In genomic region chr19:14528419-14529253, GRCh38 we compare ENCODE assay signal across 8 cellular contexts. TPM values are rescaled to one million over a fixed set of nuclear protein-coding genes. Genes with fewer than 3 reads are reported as not detected.
DNase-seq lines count a peak whose midpoint lies in the region; ATAC-seq and TF ChIP-seq lines count a peak whose summit lies in the region.

No MANE protein-coding gene starts in this region.

- no peak for TF ChIP-seq RAD21 in HCT116 (IDR thresholded peaks at IDR 0.05; ENCODE audit: low read depth)

- H3K27ac ChIP-seq in HCT116 (ENCODE audit: low read depth, low read length) (peak overlapping the region; percentile 39; the same call in 1 of the 2 replicates), VCaP (peak overlapping the region; percentile 88; the same call in 1 of the 2 replicates), gastroesophageal sphincter (peak overlapping the region in 3 of 4 donors; percentile 72 to 96 (median 95)), skeletal muscle tissue (ENCODE audit: low read depth, low read length) (peak overlapping the region; percentile 70)

- RAD21 ChIA-PET in HCT116 (lab: Charles Lee; ENCODE audit: low non-redundant PET in 1 of 2, low total read pairs in 2 of 2, uncharacterized antibody in 2 of 2, unreplicated experiment in 2 of 2): no interaction called here

- CTCF ChIA-PET in HCT116 (lab: Charles Lee): no interaction called here

- DNase-seq in HCT116 (ENCODE audit: low read depth, low spot score): no peak
- no peak for DNase-seq in omental fat pad (ENCODE audit: low spot score)
- DNase-seq in Kasumi-1 (lab: John Stamatoyannopoulos, UW): no peak

- intact Hi-C loops in HCT116 (cut with micrococcal nuclease): no loop called here

- POLR2A ChIA-PET in HCT116 (lab: Charles Lee): interaction anchor here (1.0 to 2.2 kb wide), 2 partner anchors 9 to 15 kb away, joined by 3 to 9 read pairs; partner anchors contain the start of gene DNAJB1

- TF ChIP-seq POLR2A in HCT116 (IDR thresholded peaks at IDR 0.05; ENCODE audit: borderline replicate concordance, extremely low read depth, insufficient read depth, insufficient read length) (no peak), gastroesophageal sphincter (IDR thresholded peaks at IDR 0.05) (no peak)

- H3K36me3 ChIP-seq in HCT116 (ENCODE audit: control insufficient read depth in 1 of 2, insufficient read depth in 2 of 2, low read length in 2 of 2) (0 out of 4 replicates have a peak, but pooled peaks cover 0 to 2% of the 10 kb centered on the region in 2 experiments), gastroesophageal sphincter (no peaks in the 10 kb centered on the region), skeletal muscle tissue (ENCODE audit: control insufficient read depth in 3 of 3, insufficient read depth in 3 of 3, low read length in 3 of 3) (peaks cover 2 to 11% (median 6%) of the 10 kb centered on the region in 3 donors)

- H3K27me3 ChIP-seq in HCT116 (ENCODE audit: insufficient read depth, low read length) (no peaks in the 10 kb centered on the region), gastroesophageal sphincter (no peaks in the 10 kb centered on the region), skeletal muscle tissue (ENCODE audit: control insufficient read depth in 3 of 3, insufficient read depth in 3 of 3, low read length in 3 of 3) (no peaks in the 10 kb centered on the region)

- H3K9me3 ChIP-seq in HCT116 (ENCODE audit: control insufficient read depth in 1 of 2, insufficient read depth in 1 of 2, low read depth in 1 of 2, low read length in 2 of 2) (no peaks in the 10 kb centered on the region), gastroesophageal sphincter (no peaks in the 10 kb centered on the region), skeletal muscle tissue (ENCODE audit: control insufficient read depth in 3 of 3, low read length in 3 of 3) (no peaks in the 10 kb centered on the region)

- 17 to 20% methylated on average over 16 to 24 of the region's 39 CpGs for WGBS in gastroesophageal sphincter (ENCODE audit: low coverage in 1 of 2), 2 donors

- H3K79me2 ChIP-seq in HCT116 (ENCODE audit: insufficient read depth, low read length): peaks cover 41% of the 10 kb centered on the region

- no peak for TF ChIP-seq EP300 in gastroesophageal sphincter (IDR thresholded peaks at IDR 0.05)

- H3K4me3 ChIP-seq in HCT116 (replicated peaks in 1 of 2; ENCODE audit: low read depth in 1 of 2, low read length in 2 of 2) (peak overlapping the region; percentile 48 to 59), gastroesophageal sphincter (peak overlapping the region; percentile 43 to 82), skeletal muscle tissue (ENCODE audit: low read length in 3 of 3) (peak overlapping the region; percentile 38 to 99 (median 65))

- peaks cover 11 to 43% of the 10 kb centered on the region in 2 experiments for H3K4me1 ChIP-seq in HCT116 (ENCODE audit: control insufficient read depth in 1 of 2, insufficient read depth in 2 of 2, low read length in 2 of 2)
- H3K4me1 ChIP-seq in gastroesophageal sphincter: peaks cover 0 to 37% (median 10%) of the 10 kb centered on the region in 3 donors
- H3K4me1 ChIP-seq in skeletal muscle tissue (ENCODE audit: control insufficient read depth in 3 of 3, insufficient read depth in 3 of 3, low read length in 3 of 3): peaks cover 22 to 35% (median 29%) of the 10 kb centered on the region in 3 donors

- no TSS peak for BruUV-seq in HCT116 (replicated peaks; lab: Mats Ljungman, UMichigan)

- 0 out of 2 replicates have a peak, but pooled peaks cover 5% of the 10 kb centered on the region for H4K20me1 ChIP-seq in HCT116 (ENCODE audit: insufficient read depth)

- no peaks in the 10 kb centered on the region for H3K9me2 ChIP-seq in HCT116 (ENCODE audit: insufficient read depth)

- H3K9ac ChIP-seq in HCT116 (ENCODE audit: low read length) (peak overlapping the region; percentile 60), skeletal muscle tissue (ENCODE audit: low read depth in 1 of 3, low read length in 3 of 3) (peak overlapping the region in 2 of 3 donors; percentile 50 to 57)

- no peak for TF ChIP-seq CTCF in HCT116 (IDR thresholded peaks at IDR 0.05 in 2 of 3, conservative IDR thresholded peaks at IDR 0.05 in 1 of 3; ENCODE audit: borderline replicate concordance in 1 of 3, insufficient read depth in 1 of 3, low read depth in 2 of 3, low read length in 2 of 3)
- no peak for TF ChIP-seq CTCF in VCaP (conservative IDR thresholded peaks at IDR 0.05)
- no peak for TF ChIP-seq CTCF in gastroesophageal sphincter (IDR thresholded peaks at IDR 0.05)
- no peak for TF ChIP-seq CTCF in omental fat pad (IDR thresholded peaks at IDR 0.05)

- H2AFZ ChIP-seq in HCT116 (ENCODE audit: low read depth, low read length, poor library complexity, severe bottlenecking): no peak overlapping the region

- H3K4me2 ChIP-seq in HCT116 (ENCODE audit: low read length): peak overlapping the region; percentile 80

- ATAC-seq in HCT116: no peak
- ATAC-seq in gastroesophageal sphincter: peak; percentile 14
- no peak for ATAC-seq in omental fat pad (ENCODE audit: low FRiP score)
- ATAC-seq in HG02763 (IDR thresholded peaks at IDR 0.05; ENCODE audit: unreplicated experiment): no peak
- ATAC-seq in HG02970 (IDR thresholded peaks at IDR 0.05; ENCODE audit: low FRiP score, unreplicated experiment): no peak

TF ChIP-seq in HCT116, 20 proteins besides CTCF, POLR2A, EP300 and RAD21:
- TF ChIP-seq FOSL1 (IDR thresholded peaks at IDR 0.05; ENCODE audit: low read depth) (no peak), ATF3 (IDR thresholded peaks at IDR 0.05) (no peak), JUND (IDR thresholded peaks at IDR 0.05) (no peak)

RNA-seq across cellular contexts. Expression of gene TECR, which starts 0.8 kb away (rescaled TPM):
- total RNA-seq in HCT116 (2021; ENCODE audit: unreplicated experiment) (232 TPM), gastroesophageal sphincter (10 to 100 TPM; 21.3 to 27.2 (median 24.3) TPM), skeletal muscle tissue (83.0 TPM), omental fat pad (10 to 100 TPM; 32.9 to 58.1 (median 46.8) TPM)
- 305 and 352 TPM in 2 replicates for polyA plus RNA-seq in HCT116 (2012)

RNA-seq across cellular contexts. Expression of gene DNAJB1, which starts 10.4 kb away (rescaled TPM):
- total RNA-seq in HCT116 (2021; ENCODE audit: unreplicated experiment) (175 TPM), gastroesophageal sphincter (10 to 100 TPM; 59.3 to 72.8 (median 68.2) TPM), skeletal muscle tissue (39.1 TPM), omental fat pad (100 to 1,000 TPM in 3 of 4 donors, 10 to 100 TPM in 1; 67.5 to 669 (median 116) TPM)
- polyA plus RNA-seq in HCT116 (2012): 129 and 139 TPM in 2 replicates

RNA-seq across cellular contexts. Expression of gene GIPC1, which starts 32.7 kb away (rescaled TPM):
- total RNA-seq in HCT116 (2021; ENCODE audit: unreplicated experiment): 103 TPM
- polyA plus RNA-seq in HCT116 (2012): 112 and 135 TPM in 2 replicates
- 100 to 1,000 TPM in 1 of 4 donors, 10 to 100 TPM in 3; 63.8 to 115 (median 78.3) TPM for total RNA-seq in gastroesophageal sphincter
- 41.8 TPM for total RNA-seq in skeletal muscle tissue
- total RNA-seq in omental fat pad: 10 to 100 TPM; 47.0 to 77.6 (median 59.0) TPM

RNA-seq across cellular contexts. Expression of gene NDUFB7, which starts 43.2 kb away (rescaled TPM):
- 167 TPM for total RNA-seq in HCT116 (2021; ENCODE audit: unreplicated experiment)
- polyA plus RNA-seq in HCT116 (2012): 214 and 236 TPM in 2 replicates
- total RNA-seq in gastroesophageal sphincter: 100 to 1,000 TPM; 251 to 393 (median 330) TPM
- 525 TPM for total RNA-seq in skeletal muscle tissue
- total RNA-seq in omental fat pad: 100 to 1,000 TPM; 194 to 357 (median 322) TPM

RNA-seq across cellular contexts. Expression of gene PTGER1, which starts 53.5 kb away (rescaled TPM):
- total RNA-seq in HCT116 (2021; ENCODE audit: unreplicated experiment) (1.1 TPM), gastroesophageal sphincter (1 to 10 TPM in 2 of 4 donors, under 1 TPM in 2; 0.23 to 4.6 (median 1.3) TPM), skeletal muscle tissue (not detected), omental fat pad (not detected)
- 0.47 and 0.55 TPM in 2 replicates for polyA plus RNA-seq in HCT116 (2012)

Comparison
In these comparisons a context has a peak if more than half of its experiments do, and no peak if none do; other contexts are left out.
1. H3K27ac ChIP-seq: peak in every context shown above with its lines; median percentile 95 in gastroesophageal sphincter; 88 in VCaP; 70 in skeletal muscle tissue; 39 in HCT116.